1 cellular context compared by ENCODE assay signal in genomic region chr11:44773351-44773965, GRCh38.
TF ChIP-seq lines count a peak whose summit lies in the region.

No MANE protein-coding gene starts in this region.

TF ChIP-seq in endothelial cell of umbilical vein, 7 proteins besides CTCF, POLR2A, EP300 and RAD21:
- TF ChIP-seq POLR2AphosphoS5 (IDR thresholded peaks at IDR 0.05; ENCODE audit: insufficient read depth, low read depth, low read length), result no peak
- no peak for TF ChIP-seq MAX (IDR thresholded peaks at IDR 0.05; ENCODE audit: insufficient read depth, insufficient read length)
- TF ChIP-seq JUN (IDR thresholded peaks at IDR 0.05; ENCODE audit: borderline replicate concordance, insufficient read depth, insufficient read length, low read depth), result no peak
- TF ChIP-seq MYC (IDR thresholded peaks at IDR 0.05; ENCODE audit: low read depth, low read length), result no peak
- TF ChIP-seq GATA2 (IDR thresholded peaks at IDR 0.05; ENCODE audit: insufficient read depth, insufficient read length, low read depth, low read length), result no peak
- no peak for TF ChIP-seq EZH2 (IDR thresholded peaks at IDR 0.05; ENCODE audit: borderline replicate concordance, low read depth, low read length, severe bottlenecking)
- no peak for TF ChIP-seq FOS (IDR thresholded peaks at IDR 0.05; ENCODE audit: borderline replicate concordance, insufficient read depth, low read length)
